Comparison of ENCODE assay signal across 1 cellular context in genomic region chr15:43433661-43434303, GRCh38.
TF ChIP-seq lines count a peak whose summit lies in the region.

No MANE protein-coding gene starts in this region.

TF ChIP-seq in K562, 482 proteins besides CTCF, POLR2A, EP300 and RAD21 (continued from another document):
- TF ChIP-seq ZBTB11 (CRISPR knock-in tag; IDR thresholded peaks at IDR 0.05) (peak in 1 of 3 experiments; percentile 63; a peak in 2 of 6 replicates), BACH1 (tag; IDR thresholded peaks at IDR 0.05) (peak; percentile 23; the same call in 1 of the 2 replicates), ZNF175 (CRISPR knock-in tag; IDR thresholded peaks at IDR 0.05; ENCODE audit: low read depth) (0 out of 2 replicates have a peak, but pooled peaks have one; percentile 29), CREB1 (IDR thresholded peaks at IDR 0.05) (peak; percentile 38; the same call in 1 of the 2 replicates), CREB1 (CRISPR knock-in tag; IDR thresholded peaks at IDR 0.05) (no peak), SMAD4 (CRISPR knock-in tag; conservative IDR thresholded peaks at IDR 0.05) (0 out of 2 replicates have a peak, but pooled peaks have one; percentile 25), SPI1 (IDR thresholded peaks at IDR 0.05; ENCODE audit: borderline replicate concordance, low read depth, low read length) (peak; percentile 41; the same call in 1 of the 2 replicates), ZNF23 (CRISPR knock-in tag; IDR thresholded peaks at IDR 0.05) (no peak), JUND (IDR thresholded peaks at IDR 0.05; ENCODE audit: borderline replicate concordance, low read depth, low read length) (no peak), JUND (tag; IDR thresholded peaks at IDR 0.05; ENCODE audit: borderline replicate concordance, low read depth, low read length) (peak; percentile 67; the same call in 2 of the 3 replicates), CXXC5 (CRISPR knock-in tag; IDR thresholded peaks at IDR 0.05) (peak; percentile 35; the same call in 1 of the 2 replicates), CC2D1A (IDR thresholded peaks at IDR 0.05) (no peak), ZBTB12 (CRISPR knock-in tag; IDR thresholded peaks at IDR 0.05) (0 out of 2 replicates have a peak, but pooled peaks have one; percentile 35), SMARCA4 (IDR thresholded peaks at IDR 0.05) (peak; percentile 69; the same call in 1 of the 2 replicates), GABPB2 (CRISPR knock-in tag; conservative IDR thresholded peaks at IDR 0.05) (no peak), TEAD4 (IDR thresholded peaks at IDR 0.05; ENCODE audit: low read length) (peak; percentile 60), TEAD4 (CRISPR knock-in tag; IDR thresholded peaks at IDR 0.05; ENCODE audit: borderline replicate concordance) (no peak), TEAD1 (CRISPR knock-in tag; IDR thresholded peaks at IDR 0.05) (0 out of 4 replicates have a peak, but pooled peaks of 1 of the 2 experiments have one; percentile 24), MTA2 (IDR thresholded peaks at IDR 0.05; ENCODE audit: low read depth) (0 out of 2 replicates have a peak, but pooled peaks have one; percentile 7), MEF2D (tag; conservative IDR thresholded peaks at IDR 0.05; ENCODE audit: low read depth) (peak; percentile 43; the same call in 1 of the 2 replicates)
